In the genomic region with DNA sequence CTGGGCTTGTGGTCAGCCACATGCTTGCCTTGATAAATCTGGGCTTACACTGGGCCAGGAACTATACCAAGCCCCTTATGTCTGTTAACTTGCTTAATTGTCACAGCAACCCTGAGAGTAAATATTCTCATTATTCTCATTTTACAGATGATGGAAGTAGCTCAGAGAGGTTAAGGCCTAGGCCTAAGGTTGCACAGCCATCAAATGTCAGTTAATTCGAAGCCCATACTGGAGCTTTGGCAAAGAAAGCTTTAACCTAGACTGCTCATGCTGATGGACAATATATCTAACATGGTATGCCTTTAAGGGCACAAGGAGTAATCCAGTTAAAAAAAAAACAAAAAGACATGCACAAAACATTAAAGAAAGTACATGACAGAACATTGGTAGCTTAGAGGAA, we compare ENCODE assay signal across 1 cellular context.
TF ChIP-seq lines count a peak whose summit lies in the region.

No MANE protein-coding gene starts in this region.

TF ChIP-seq in GM12878, 131 proteins besides CTCF, POLR2A, EP300 and RAD21 (continued from another document):
- TF ChIP-seq NFXL1 (IDR thresholded peaks at IDR 0.05; ENCODE audit: borderline replicate concordance): 0 out of 2 replicates have a peak, but pooled peaks have one; percentile 23
TF ChIP-seq in GM12878: peak in this region for 1.
